Comparison of ENCODE assay signal across 1 cellular context in the genomic region with DNA sequence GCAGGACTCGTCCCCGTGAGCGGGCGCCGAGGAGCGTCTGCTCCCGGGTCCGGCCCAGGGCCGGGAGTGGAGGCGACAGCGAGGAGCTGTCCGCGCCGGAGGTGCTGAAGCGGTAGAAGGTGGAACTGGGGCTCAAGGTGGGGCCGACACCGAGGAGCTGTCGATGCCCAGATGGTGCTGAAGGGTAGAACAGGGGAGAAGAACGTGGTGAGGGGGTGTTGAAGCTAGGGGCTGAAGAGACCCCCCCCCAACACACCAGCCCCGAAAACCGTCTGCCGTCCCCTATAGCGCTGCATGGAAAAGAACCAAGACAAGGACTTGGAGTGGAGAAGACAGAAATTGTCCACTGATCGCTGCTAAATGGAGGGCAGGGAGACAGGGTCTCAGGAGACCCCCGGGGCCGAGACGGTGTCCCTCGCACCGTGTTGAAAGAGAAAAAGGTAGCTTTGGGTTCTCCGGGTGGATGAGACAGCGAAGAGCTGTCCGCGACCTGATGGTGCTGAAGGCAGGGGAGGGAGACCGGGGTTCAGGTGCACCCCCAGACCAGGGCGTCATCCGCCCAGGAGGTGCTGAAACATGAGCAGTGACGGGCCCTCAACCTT.
A peak's percentile ranks its signal among the peaks of the same experiment; 100 is the strongest.
TF ChIP-seq lines count a peak whose summit lies in the region.

No MANE protein-coding gene starts in this region.

TF ChIP-seq in H1, 55 proteins besides CTCF, POLR2A, EP300 and RAD21:
- TF ChIP-seq SAP30 (IDR thresholded peaks at IDR 0.05; ENCODE audit: insufficient read depth, insufficient replicate concordance, low read length) = peak; percentile 99
- no peak for TF ChIP-seq HDAC6 (IDR thresholded peaks at IDR 0.05; ENCODE audit: low read depth, low read length)
- TF ChIP-seq CHD1 (IDR thresholded peaks at IDR 0.05; ENCODE audit: low read depth, low read length) = no peak
- TF ChIP-seq TBP (IDR thresholded peaks at IDR 0.05; ENCODE audit: low read depth, low read length) = peak; percentile 34; the same call in 1 of the 2 replicates
- no peak for TF ChIP-seq POU5F1 (IDR thresholded peaks at IDR 0.05; ENCODE audit: low read depth, low read length)
- no peak for TF ChIP-seq POLR2AphosphoS5 (IDR thresholded peaks at IDR 0.05; ENCODE audit: low read depth, low read length)
- TF ChIP-seq MAX (IDR thresholded peaks at IDR 0.05) = peak; percentile 47; the same call in 1 of the 2 replicates
- no peak for TF ChIP-seq SIX5 (IDR thresholded peaks at IDR 0.05; ENCODE audit: low read depth, low read length)
- peak; percentile 48 for TF ChIP-seq CHD7 (IDR thresholded peaks at IDR 0.05; ENCODE audit: insufficient replicate concordance, low read length)
- no peak for TF ChIP-seq CBX8 (IDR thresholded peaks at IDR 0.05; ENCODE audit: borderline replicate concordance, low read depth, low read length)
- no peak for TF ChIP-seq BCL11A (IDR thresholded peaks at IDR 0.05; ENCODE audit: low read depth in 2 of 2, low read length in 2 of 2)
- TF ChIP-seq SIRT6 (IDR thresholded peaks at IDR 0.05; ENCODE audit: low read length) = no peak
- TF ChIP-seq ZNF274 (IDR thresholded peaks at IDR 0.05; ENCODE audit: borderline replicate concordance, extremely low read depth, low read length) = no peak
- no peak for TF ChIP-seq TAF1 (IDR thresholded peaks at IDR 0.05; ENCODE audit: low read depth, low read length)
- peak; percentile 1 for TF ChIP-seq KDM4A (IDR thresholded peaks at IDR 0.05; ENCODE audit: low read depth, low read length, severe bottlenecking)
- no peak for TF ChIP-seq E2F6 (IDR thresholded peaks at IDR 0.05)
- TF ChIP-seq CTBP2 (IDR thresholded peaks at IDR 0.05; ENCODE audit: borderline replicate concordance, insufficient read depth, insufficient read length, low read length) = no peak
- TF ChIP-seq BACH1 (IDR thresholded peaks at IDR 0.05; ENCODE audit: low read length) = no peak
- TF ChIP-seq GABPA (IDR thresholded peaks at IDR 0.05; ENCODE audit: borderline replicate concordance, insufficient read depth, low read length) = peak; percentile 66; the same call in 1 of the 2 replicates
- no peak for TF ChIP-seq SRF (IDR thresholded peaks at IDR 0.05; ENCODE audit: low read depth, low read length)
- TF ChIP-seq CEBPB (IDR thresholded peaks at IDR 0.05; ENCODE audit: low read depth, low read length) = no peak
- no peak for TF ChIP-seq SP1 (IDR thresholded peaks at IDR 0.05; ENCODE audit: low read depth, low read length)
- TF ChIP-seq HDAC2 (IDR thresholded peaks at IDR 0.05; ENCODE audit: borderline replicate concordance in 1 of 2, low read depth in 2 of 2, low read length in 2 of 2) = peak; percentile 97 to 98
- TF ChIP-seq EGR1 (IDR thresholded peaks at IDR 0.05; ENCODE audit: borderline replicate concordance, low read depth, low read length) = no peak
- peak; percentile 99 to 100 for TF ChIP-seq SIN3A (conservative IDR thresholded peaks at IDR 0.05 in 1 of 2, IDR thresholded peaks at IDR 0.05 in 1 of 2; ENCODE audit: low read depth in 1 of 2, low read length in 2 of 2)
- no peak for TF ChIP-seq CHD2 (IDR thresholded peaks at IDR 0.05; ENCODE audit: low read length)
- no peak for TF ChIP-seq RXRA (IDR thresholded peaks at IDR 0.05; ENCODE audit: insufficient read depth, low read depth, low read length)
- no peak for TF ChIP-seq JUN (IDR thresholded peaks at IDR 0.05; ENCODE audit: low read depth, low read length)
- TF ChIP-seq PHF8 (conservative IDR thresholded peaks at IDR 0.05; ENCODE audit: low read depth, low read length) = no peak
- peak; percentile 53 for TF ChIP-seq CREB1 (IDR thresholded peaks at IDR 0.05)
- TF ChIP-seq ASH2L (IDR thresholded peaks at IDR 0.05; ENCODE audit: low read length) = no peak
- TF ChIP-seq MAFK (IDR thresholded peaks at IDR 0.05; ENCODE audit: low read depth, low read length) = no peak
